In genomic region chr2:96116879-96117533, GRCh38 we compare ENCODE assay signal across 7 cellular contexts. TPM values are rescaled to one million over a fixed set of nuclear protein-coding genes. Genes with fewer than 3 reads are reported as not detected.
DNase-seq lines count a peak whose midpoint lies in the region; ATAC-seq and TF ChIP-seq lines count a peak whose summit lies in the region.

No MANE protein-coding gene starts in this region.

- H3K36me3 Mint-ChIP-seq in activated CD4-positive, alpha-beta T cell treated with anti-CD3 and anti-CD28 coated beads, Interleukin-2, amount 10 ng/mL, durations not matched to agents 7 days and 5 days (ENCODE audit: low read depth): no peaks in the 10 kb centered on the region

- H3K27ac ChIP-seq in mesodermal cell (ENCODE audit: low read depth, low read length, severe bottlenecking): no peak overlapping the region

- peak; percentile 77 for TF ChIP-seq CTCF in GM12865 (IDR thresholded peaks at IDR 0.05; ENCODE audit: insufficient read depth, low read depth, low read length, missing control alignments)

- peaks cover 40% of the 10 kb centered on the region for H3K27me3 Mint-ChIP-seq in activated CD4-positive, alpha-beta T cell treated with anti-CD3 and anti-CD28 coated beads, Interleukin-2, amount 10 ng/mL, durations not matched to agents 7 days and 5 days

- peak; percentile 59 for DNase-seq in GM12865 (ENCODE audit: low read depth)
- peak; percentile 24 for DNase-seq in M059J (ENCODE audit: low read depth)
- peak; percentile 50 for DNase-seq in activated CD4-positive, alpha-beta T cell treated with anti-CD3 and anti-CD28 coated beads, Interleukin-2, amount 10 ng/mL, durations not matched to agents 7 days and 5 days
- peak; percentile 43 for DNase-seq in effector CD4-positive, alpha-beta T cell
- peak; percentile 27 to 84 (median 57) for DNase-seq in stimulated activated naive CD4-positive, alpha-beta T cell (lab: John Stamatoyannopoulos, UW)

- H3K4me1 ChIP-seq in mesodermal cell (ENCODE audit: control insufficient read depth, insufficient read depth, low read length, poor library complexity, severe bottlenecking): no peaks in the 10 kb centered on the region

- no peak overlapping the region for H3K27ac Mint-ChIP-seq in activated CD4-positive, alpha-beta T cell treated with anti-CD3 and anti-CD28 coated beads, Interleukin-2, amount 10 ng/mL, durations not matched to agents 7 days and 5 days

- H3K4me3 Mint-ChIP-seq in activated CD4-positive, alpha-beta T cell treated with anti-CD3 and anti-CD28 coated beads, Interleukin-2, amount 10 ng/mL, durations not matched to agents 7 days and 5 days: peak overlapping the region; percentile 52

- CTCF ChIA-PET in activated CD4-positive, alpha-beta T cell treated with anti-CD3 and anti-CD28 coated beads, Interleukin-2, amount 10 ng/mL, durations not matched to agents 7 days and 5 days (lab: Charles Lee): interaction anchor here (0.6 to 3.6 kb wide), 36 partner anchors 9 to 535 kb away, joined by 3 to 28 read pairs (median 4); partner anchors contain the start of genes ANKRD36C, ASTL and ITPRIPL1

- no peaks in the 10 kb centered on the region for H3K9me3 Mint-ChIP-seq in activated CD4-positive, alpha-beta T cell treated with anti-CD3 and anti-CD28 coated beads, Interleukin-2, amount 10 ng/mL, durations not matched to agents 7 days and 5 days

- H3K4me3 ChIP-seq in GM12865 (ENCODE audit: low read depth, low read length) (peak overlapping the region; percentile 50), mesodermal cell (ENCODE audit: extremely low read depth, insufficient read depth, low read length, poor library complexity, severe bottlenecking) (peak overlapping the region; percentile 44)

- peak; percentile 45 for ATAC-seq in GM21825 (IDR thresholded peaks at IDR 0.05; ENCODE audit: unreplicated experiment)

- H3K4me1 Mint-ChIP-seq in activated CD4-positive, alpha-beta T cell treated with anti-CD3 and anti-CD28 coated beads, Interleukin-2, amount 10 ng/mL, durations not matched to agents 7 days and 5 days: peaks cover 17% of the 10 kb centered on the region

- 1 to 2% methylated on average over 49 to 56 of the region's 62 CpGs for WGBS in mesodermal cell (ENCODE audit: insufficient coverage in 2 of 2), 2 experiments

- no peaks in the 10 kb centered on the region for H3K36me3 ChIP-seq in mesodermal cell (ENCODE audit: control insufficient read depth, insufficient read depth, low read length)

- POLR2A ChIA-PET in activated CD4-positive, alpha-beta T cell treated with anti-CD3 and anti-CD28 coated beads, Interleukin-2, amount 10 ng/mL, durations not matched to agents 7 days and 5 days (lab: Charles Lee): no interaction called here

- no peaks in the 10 kb centered on the region for H3K9me3 ChIP-seq in mesodermal cell (ENCODE audit: control insufficient read depth, low read length)

RNA-seq across cellular contexts. Expression of gene ADRA2B, which starts 0.6 kb away (rescaled TPM):
- total RNA-seq in M059J (2014; rRNA removed; shearing (Covaris generic)): not detected in 2 replicates
- total RNA-seq in activated CD4-positive, alpha-beta T cell treated with anti-CD3 and anti-CD28 coated beads, Interleukin-2, amount 10 ng/mL, durations not matched to agents 7 days and 5 days: under 1 TPM in 1 of 2 experiments, not detected in 1; 0.06 TPM
- polyA plus RNA-seq in mesodermal cell (2013, experiment 1 of 2): 3.9 TPM
- 1.8 TPM for polyA plus RNA-seq in mesodermal cell (2013, experiment 2 of 2)

RNA-seq across cellular contexts. Expression of gene ASTL, which starts 21.3 kb away (rescaled TPM):
- 0.17 TPM in 1 of 2 replicates, not detected in the other for total RNA-seq in M059J (2014; rRNA removed; shearing (Covaris generic))
- under 1 TPM in 1 of 2 experiments, not detected in 1; 0.22 TPM for total RNA-seq in activated CD4-positive, alpha-beta T cell treated with anti-CD3 and anti-CD28 coated beads, Interleukin-2, amount 10 ng/mL, durations not matched to agents 7 days and 5 days
- not detected for polyA plus RNA-seq in mesodermal cell (2013, experiment 1 of 2)
- not detected for polyA plus RNA-seq in mesodermal cell (2013, experiment 2 of 2)

RNA-seq across cellular contexts. Expression of gene DUSP2, which starts 28.2 kb away (rescaled TPM):
- total RNA-seq in M059J (2014; rRNA removed; shearing (Covaris generic)): 75.8 and 103 TPM in 2 replicates
- 10 to 100 TPM; 11.9 to 14.2 TPM for total RNA-seq in activated CD4-positive, alpha-beta T cell treated with anti-CD3 and anti-CD28 coated beads, Interleukin-2, amount 10 ng/mL, durations not matched to agents 7 days and 5 days
- polyA plus RNA-seq in mesodermal cell (2013, experiment 1 of 2): 2.5 TPM
- polyA plus RNA-seq in mesodermal cell (2013, experiment 2 of 2): 2.3 TPM
